8 cellular contexts compared by ENCODE assay signal in the genomic region with DNA sequence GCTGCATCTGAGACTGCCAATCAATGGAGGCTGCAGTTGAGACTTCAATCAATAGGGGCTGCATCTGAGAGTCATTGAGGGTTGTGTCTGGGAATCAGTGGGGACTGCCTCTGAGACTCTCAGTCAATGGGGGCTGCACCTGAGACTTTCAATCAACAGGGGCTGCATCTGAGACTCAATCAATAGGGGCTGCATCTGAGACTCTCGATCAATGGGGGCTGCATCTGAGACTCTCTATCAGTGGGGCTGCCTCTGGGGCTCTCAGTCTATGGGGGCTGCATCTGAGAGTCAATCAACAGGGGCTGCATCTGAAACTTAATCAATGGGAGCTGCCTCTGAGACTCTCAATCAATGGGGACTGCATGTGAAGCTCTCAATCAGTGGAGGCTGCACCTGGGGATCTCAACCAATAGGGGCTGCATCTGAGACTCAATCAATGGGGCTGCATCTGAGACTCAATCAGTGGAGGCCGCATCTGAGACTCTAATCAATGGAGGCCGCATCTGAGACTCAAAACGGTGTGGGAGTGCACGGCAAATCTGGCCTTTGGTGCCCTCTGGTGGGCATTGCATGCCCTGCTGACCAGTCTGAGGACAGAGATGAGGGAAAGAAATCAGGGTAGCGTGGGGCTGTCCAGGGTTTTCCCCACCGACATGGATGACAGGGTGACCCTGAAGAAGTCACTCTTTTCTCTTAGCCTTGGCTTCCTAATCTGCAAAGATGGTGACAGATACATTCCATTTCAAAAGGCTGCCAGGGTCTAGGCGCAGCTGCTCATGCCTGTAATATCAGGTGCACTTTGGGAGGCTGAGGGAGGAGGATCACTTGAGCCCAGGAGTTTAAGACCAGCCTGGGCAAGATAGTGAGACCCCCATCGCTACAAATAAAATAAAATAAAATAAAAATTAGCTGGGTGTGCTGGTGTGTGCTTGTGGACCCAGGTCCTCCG. TPM values are rescaled to one million over a fixed set of nuclear protein-coding genes. Genes with fewer than 3 reads are reported as not detected.
DNase-seq lines count a peak whose midpoint lies in the region; ATAC-seq and TF ChIP-seq lines count a peak whose summit lies in the region.

No MANE protein-coding gene starts in this region.

- no peak overlapping the region for H3K27ac Mint-ChIP-seq in Caco-2 (ENCODE audit: unreplicated experiment)

- no peaks in the 10 kb centered on the region for H3K27me3 ChIP-seq in Caco-2 (replicated peaks; ENCODE audit: control insufficient read depth, insufficient read depth, low read length)

- no peaks in the 10 kb centered on the region for H3K36me3 ChIP-seq in Caco-2 (ENCODE audit: control insufficient read depth, insufficient read depth, low read length)

- no peaks in the 10 kb centered on the region for H3K4me1 Mint-ChIP-seq in Caco-2 (ENCODE audit: low read depth, unreplicated experiment)

- peak; percentile 78 to 92 for TF ChIP-seq CTCF in Caco-2 (IDR thresholded peaks at IDR 0.05; ENCODE audit: insufficient read depth in 1 of 2, low read depth in 1 of 2, low read length in 1 of 2, severe bottlenecking in 1 of 2, unreplicated experiment in 1 of 2)
- peak; percentile 89 for TF ChIP-seq CTCF in VCaP (conservative IDR thresholded peaks at IDR 0.05)

- BruUV-seq in Caco-2 (replicated peaks; lab: Mats Ljungman, UMichigan): no TSS peak

- no peak overlapping the region for H3K4me3 ChIP-seq in Caco-2 (ENCODE audit: low read depth, low read length)

- no peak overlapping the region for H3K27ac ChIP-seq in VCaP

- no peaks in the 10 kb centered on the region for H3K9me3 ChIP-seq in Caco-2

- no peak overlapping the region for H3K4me3 Mint-ChIP-seq in Caco-2 (ENCODE audit: unreplicated experiment)

- no peaks in the 10 kb centered on the region for H3K4me1 ChIP-seq in Caco-2

- POLR2A ChIA-PET in Caco-2 (lab: Charles Lee): no interaction called here

- intact Hi-C loops in Caco-2 (cut with micrococcal nuclease; ENCODE audit: unreplicated experiment): loop anchor here (1.0 to 5.0 kb wide), 4 partner anchors 100 to 214 kb away; no protein-coding TSS in a partner anchor

- DNase-seq in Caco-2 (peak; percentile 66 to 83), NCI-H128 (lab: John Stamatoyannopoulos, UW; ENCODE audit: unreplicated experiment) (peak; percentile 57), T47D (ENCODE audit: low read depth in 1 of 2, low spot score in 1 of 2) (peak; percentile 82 to 85), islet precursor cell (peak; percentile 78)
- DNase-seq in stimulated activated CD4-positive, alpha-beta T cell treated with anti-CD3 and anti-CD28 coated beads, Interleukin-1b, Interleukin-23, amount 100 ng/mL, for 1 hour (ENCODE audit: low read depth in 2 of 2): peak; percentile 27 to 56

- in situ Hi-C loops in T47D (cut with HindIII; ENCODE audit: low pct_unique_long_range_greater_than_20kb, low sequenced_read_pairs): no loop called here

- CTCF ChIA-PET in Caco-2 (lab: Charles Lee): interaction anchor here (1.0 to 4.1 kb wide), 3 partner anchors 106 to 188 kb away, joined by 4 to 35 read pairs (median 11); no protein-coding TSS in a partner anchor

- ATAC-seq in GM21737 (IDR thresholded peaks at IDR 0.05; ENCODE audit: unreplicated experiment): peak; percentile 69
- no peak for ATAC-seq in HG03521 (IDR thresholded peaks at IDR 0.05; ENCODE audit: unreplicated experiment)

- H3K27me3 Mint-ChIP-seq in Caco-2 (ENCODE audit: insufficient read depth, unreplicated experiment): no peaks in the 10 kb centered on the region

- no peaks in the 10 kb centered on the region for H3K9me3 Mint-ChIP-seq in Caco-2 (ENCODE audit: unreplicated experiment)

- no peaks in the 10 kb centered on the region for H3K36me3 Mint-ChIP-seq in Caco-2 (ENCODE audit: insufficient read depth, unreplicated experiment)

RNA-seq across cellular contexts. Expression of gene EIF5, which starts 41.3 kb away (rescaled TPM):
- 350 and 392 TPM in 2 replicates for total RNA-seq in Caco-2 (2022)
